ENCODE assay signal across 27 cellular contexts in genomic region chr3:102827386-102827785, GRCh38.
DNase-seq lines count a peak whose midpoint lies in the region; ATAC-seq and TF ChIP-seq lines count a peak whose summit lies in the region.
"Had no signal": no experiment of that assay in that cellular context is flagged by ENCODE, and none has a peak within 500 bp of the region (broad histone marks: within the 10 kb centered on the region; RNA-seq: fewer than 3 reads in every experiment).

No MANE protein-coding gene starts in this region.

- H3K4me3 ChIP-seq in SK-N-MC (no peak overlapping the region), spleen (no peak overlapping the region)
- H3K4me3 ChIP-seq: BLaER1 treated with 17β-estradiol and CSF1 and Interleukin-3, amounts not matched to agents 10 nM and 100 nM; GM12878; SJSA1 had no signal

- peak; percentile 46 for ATAC-seq in GM18502 (IDR thresholded peaks at IDR 0.05; ENCODE audit: poor library complexity, unreplicated experiment)
- peak; percentile 55 for ATAC-seq in HG03196 (IDR thresholded peaks at IDR 0.05; ENCODE audit: unreplicated experiment)
- no peak for ATAC-seq in HG02938 (IDR thresholded peaks at IDR 0.05; ENCODE audit: unreplicated experiment)
- ATAC-seq: GM12878 had no signal

- H3K36me3 ChIP-seq in SK-N-MC (ENCODE audit: insufficient read depth, low read length) (no peaks in the 10 kb centered on the region), spleen (no peaks in the 10 kb centered on the region)
- H3K36me3 ChIP-seq: BLaER1 treated with 17β-estradiol and CSF1 and Interleukin-3, amounts not matched to agents 10 nM and 100 nM; SJSA1 had no signal

- TF ChIP-seq CTCF in spleen (IDR thresholded peaks at IDR 0.05 in 8 of 11, conservative IDR thresholded peaks at IDR 0.05 in 3 of 11), result no peak

- intact Hi-C loops in spleen (cut with DNase I; ENCODE audit: low total_unique reads), result no loop called here

- H3K9me3 ChIP-seq in SK-N-MC (ENCODE audit: low read depth, low read length), result no peaks in the 10 kb centered on the region
- H3K9me3 ChIP-seq in spleen, result no peaks in the 10 kb centered on the region
- H3K9me3 ChIP-seq: BLaER1 treated with 17β-estradiol and CSF1 and Interleukin-3, amounts not matched to agents 10 nM and 100 nM; SJSA1 had no signal

- peak overlapping the region; percentile 45; the same call in 1 of the 2 replicates for H3K27ac ChIP-seq in SK-N-MC
- H3K27ac ChIP-seq in spleen, result no peak overlapping the region
- no peak overlapping the region for H3K27ac ChIP-seq in caudate nucleus (ENCODE audit: low read depth, low read length)
- H3K27ac ChIP-seq: BLaER1 treated with 17β-estradiol and CSF1 and Interleukin-3, amounts not matched to agents 10 nM and 100 nM; HL-60; KMS-11; SJSA1 had no signal

- TF ChIP-seq POLR2A in spleen (IDR thresholded peaks at IDR 0.05), result no peak

- DNase-seq in NCI-H526 (lab: John Stamatoyannopoulos, UW) (peak; percentile 75 to 76), SK-N-MC (ENCODE audit: low read depth, low spot score) (peak; percentile 63), spleen (no peak), amygdala (lab: John Stamatoyannopoulos, UW) (no peak), caudate nucleus (lab: John Stamatoyannopoulos, UW) (no peak)
- DNase-seq: AML-193; CD4-positive, alpha-beta memory T cell; DMS 273 treated with DMSO at 0.1 percent for 48 hours; DMS79; EL; GDM1; HCEC 1CT; NCI-H1092; NCI-H2029; NCI-H2227 treated with DMSO at 0.1 percent for 48 hours; NCI-H82; Right ventricle myocardium superior; RPMI8226; T-helper 1 cell had no signal

- no peaks in the 10 kb centered on the region for H3K27me3 ChIP-seq in spleen (replicated peaks in 1 of 7)
- H3K27me3 ChIP-seq: BLaER1 treated with 17β-estradiol and CSF1 and Interleukin-3, amounts not matched to agents 10 nM and 100 nM; SJSA1 had no signal

- H3K4me1 ChIP-seq in spleen, result no peaks in the 10 kb centered on the region
- H3K4me1 ChIP-seq: BLaER1 treated with 17β-estradiol and CSF1 and Interleukin-3, amounts not matched to agents 10 nM and 100 nM; SJSA1 had no signal

- no peak overlapping the region for H3K9ac ChIP-seq in SK-N-MC (ENCODE audit: insufficient read length)
- H3K9ac ChIP-seq: BLaER1 treated with 17β-estradiol and CSF1 and Interleukin-3, amounts not matched to agents 10 nM and 100 nM; KMS-11 had no signal

Comparison
In these comparisons a context has a peak if more than half of its experiments do, and no peak if none do; other contexts are left out.
1. DNase-seq: peak in NCI-H526 (2 of 2) and SK-N-MC (single experiment); none in spleen (single experiment), amygdala (0 of 56) and caudate nucleus (0 of 61).